ENCODE assay signal across 26 cellular contexts in the genomic region with DNA sequence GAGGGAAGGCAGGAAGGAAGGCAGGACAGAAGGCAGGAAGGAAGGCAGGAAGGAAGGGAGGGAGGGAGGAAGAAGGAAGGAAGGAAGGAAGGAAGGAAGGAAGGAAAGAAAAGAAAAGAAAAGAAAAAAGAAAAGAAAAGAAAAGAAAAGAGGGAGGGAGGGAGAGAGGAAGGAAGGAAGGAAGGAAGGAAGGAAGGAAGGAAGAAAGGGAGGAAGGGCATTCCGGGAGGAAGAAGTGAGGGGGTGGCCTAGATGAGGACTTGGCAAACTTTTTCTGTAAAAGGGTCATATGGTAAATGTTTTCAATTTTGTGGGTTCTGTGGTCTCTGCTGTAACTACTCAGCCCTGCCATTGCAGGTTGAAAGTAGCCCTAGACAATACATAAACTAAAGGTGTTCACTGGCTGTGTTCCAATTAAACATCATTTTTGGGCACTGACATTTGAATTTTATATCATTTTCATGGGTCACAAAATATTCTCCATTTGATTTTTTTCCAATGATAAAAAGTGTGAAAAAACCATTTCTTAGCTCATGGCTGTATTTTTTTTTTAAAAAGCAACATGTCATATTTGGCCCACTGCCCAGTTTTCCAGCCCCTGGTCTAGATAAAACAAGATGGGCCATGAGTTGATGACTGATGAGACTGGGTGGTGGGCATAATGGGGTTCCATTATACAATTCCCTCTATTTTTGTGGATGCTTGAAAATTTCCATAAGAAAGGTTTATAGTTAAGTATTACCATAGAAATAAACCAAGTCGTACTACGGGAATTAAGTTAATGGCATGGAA. TPM values are rescaled to one million over a fixed set of nuclear protein-coding genes. Genes with fewer than 3 reads are reported as not detected.
DNase-seq lines count a peak whose midpoint lies in the region; ATAC-seq, FAIRE-seq and TF ChIP-seq lines count a peak whose summit lies in the region.
"Had no signal": no experiment of that assay in that cellular context is flagged by ENCODE, and none has a peak within 500 bp of the region (broad histone marks: within the 10 kb centered on the region; RNA-seq: fewer than 3 reads in every experiment).

No MANE protein-coding gene starts in this region.

- H3K4me3 ChIP-seq in BE2C (ENCODE audit: low read depth, low read length), result no peak overlapping the region
- no peak overlapping the region for H3K4me3 ChIP-seq in HEK293 (ENCODE audit: low read depth, low read length)
- H3K4me3 ChIP-seq in K562, result no peak overlapping the region
- no peak overlapping the region for H3K4me3 ChIP-seq in colonic mucosa
- H3K4me3 ChIP-seq: GM23248, PC-9, SJSA1 had no signal

- TF ChIP-seq POLR2A in K562 (conservative IDR thresholded peaks at IDR 0.05), result no peak

- WGBS in K562 (ENCODE audit: insufficient coverage, low coverage, missing lambda C conversion rate), result 28% methylated on average over 2 of the region's 3 CpGs

- H3K9ac ChIP-seq in K562 (ENCODE audit: insufficient read depth in 1 of 2, low read depth in 2 of 2, low read length in 2 of 2) (no peak overlapping the region), colonic mucosa (ENCODE audit: low read depth in 2 of 2, low read length in 2 of 2) (no peak overlapping the region)
- H3K9ac ChIP-seq: GM23248 had no signal

- intact Hi-C loops in K562 (cut with micrococcal nuclease), result no loop called here
- intact Hi-C loops in colonic mucosa (cut with DNase I), result no loop called here

- no peak for TF ChIP-seq RAD21 in K562 (CRISPR knock-in tag; conservative IDR thresholded peaks at IDR 0.05 in 1 of 2, IDR thresholded peaks at IDR 0.05 in 1 of 2)

- TF ChIP-seq CTCF in BE2C (IDR thresholded peaks at IDR 0.05; ENCODE audit: low read depth, low read length) (no peak), HEK293 (tag by site-specific recombination; IDR thresholded peaks at IDR 0.05) (no peak), K562 (IDR thresholded peaks at IDR 0.05 in 2 of 3, conservative IDR thresholded peaks at IDR 0.05 in 1 of 3; ENCODE audit: insufficient read depth in 2 of 3, low read depth in 1 of 3, low read length in 3 of 3) (no peak), colonic mucosa (IDR thresholded peaks at IDR 0.05) (no peak)

- no peak for TF ChIP-seq EP300 in K562 (IDR thresholded peaks at IDR 0.05; ENCODE audit: low read length)

- H3K9me3 ChIP-seq in BE2C (no peaks in the 10 kb centered on the region), HEK293 (ENCODE audit: control insufficient read depth, insufficient read depth, low read depth, low read length) (no peaks in the 10 kb centered on the region), K562 (replicated peaks; ENCODE audit: control insufficient read depth, insufficient read depth, low read depth, low read length) (no peaks in the 10 kb centered on the region), colonic mucosa (no peaks in the 10 kb centered on the region)
- H3K9me3 ChIP-seq: SJSA1 had no signal

- H3K27ac ChIP-seq in HEK293 (ENCODE audit: extremely low read depth, low read depth, low read length), result no peak overlapping the region
- H3K27ac ChIP-seq in K562 (ENCODE audit: extremely low read depth, low read depth, low read length), result no peak overlapping the region
- H3K27ac ChIP-seq in colonic mucosa, result no peak overlapping the region
- H3K27ac ChIP-seq: GM23248, PC-9, SJSA1 had no signal

- H3K4me1 ChIP-seq in BE2C, result no peaks in the 10 kb centered on the region
- H3K4me1 ChIP-seq in HEK293 (ENCODE audit: control insufficient read depth, insufficient read depth, low read length), result no peaks in the 10 kb centered on the region
- peaks cover 0 to 7% of the 10 kb centered on the region in 2 experiments; a peak in 2 of 5 replicates for H3K4me1 ChIP-seq in K562 (replicated peaks in 1 of 2; ENCODE audit: control insufficient read depth in 2 of 2, insufficient read depth in 2 of 2, low read length in 2 of 2)
- no peaks in the 10 kb centered on the region for H3K4me1 ChIP-seq in colonic mucosa
- H3K4me1 ChIP-seq: SJSA1 had no signal

- H3K9me1 ChIP-seq in K562 (ENCODE audit: control insufficient read depth, insufficient read depth, low read length), result no peaks in the 10 kb centered on the region

- in situ Hi-C loops in K562 (cut with MboI), result no loop called here

- H3K36me3 ChIP-seq in BE2C, result no peaks in the 10 kb centered on the region
- peaks cover 0 to 3% of the 10 kb centered on the region in 2 experiments; a peak in 1 of 3 replicates for H3K36me3 ChIP-seq in HEK293 (ENCODE audit: control insufficient read depth in 2 of 2, insufficient read depth in 1 of 2, low read length in 2 of 2)
- no peaks in the 10 kb centered on the region for H3K36me3 ChIP-seq in K562 (ENCODE audit: control insufficient read depth, insufficient read depth, low read length)
- no peaks in the 10 kb centered on the region for H3K36me3 ChIP-seq in colonic mucosa
- H3K36me3 ChIP-seq: SJSA1 had no signal

- CTCF ChIA-PET in HEK293 (lab: Yijun Ruan, JAX), result no interaction called here
- CTCF ChIA-PET in K562 (lab: Yijun Ruan, JAX; ENCODE audit: low intra/inter-chr PET ratio), result no interaction called here

- H3K4me2 ChIP-seq in K562 (ENCODE audit: insufficient read depth, low read length), result no peak overlapping the region
- H3K4me2 ChIP-seq: PC-9 had no signal

- no peaks in the 10 kb centered on the region for H3K79me2 ChIP-seq in K562 (ENCODE audit: control insufficient read depth, insufficient read depth, low read length)

- peak; percentile 18 for DNase-seq in NCI-H2171 (lab: John Stamatoyannopoulos, UW)
- DNase-seq in NCI-H2171 treated with DMSO at 0.1 percent for 48 hours (lab: John Stamatoyannopoulos, UW), result no peak
- DNase-seq in BE2C, result peak; percentile 10
- DNase-seq in K562 (ENCODE audit: extremely low read depth in 1 of 4, low spot score in 3 of 4), result peak in 1 of 4 experiments; percentile 10
- no peak for DNase-seq in colonic mucosa
- DNase-seq: AML-193; C1 segment of cervical spinal cord; CD4-positive, alpha-beta memory T cell; COR-L47; DND-41; GM23248; H9; HFFc6; KG1; MM.1S; NCI-H2029; NCI-H524; NCI-H748 treated with DMSO at 0.1 percent for 48 hours; NK-92 treated with Interleukin-12 subunit alpha and Interleukin-12 subunit beta, amount 100 ng/mL, for 24 hours; PC-9; Right ventricle myocardium superior had no signal

- H4K20me1 ChIP-seq in K562 (replicated peaks; ENCODE audit: control insufficient read depth, insufficient read depth, low read length), result no peaks in the 10 kb centered on the region

- no peak overlapping the region for H2AFZ ChIP-seq in K562 (ENCODE audit: low read depth, low read length)
- H2AFZ ChIP-seq: GM23248, PC-9 had no signal

- POLR2A ChIA-PET in HEK293 (lab: Yijun Ruan, JAX), result no interaction called here
- POLR2A ChIA-PET in K562 (lab: Yijun Ruan, JAX), result no interaction called here

- BruUV-seq in K562 (replicated peaks; lab: Mats Ljungman, UMichigan), result no TSS peak

- ATAC-seq in K562, result no peak
- no peak for ATAC-seq in GM18861 (IDR thresholded peaks at IDR 0.05; ENCODE audit: unreplicated experiment)
- ATAC-seq in GM19397 (IDR thresholded peaks at IDR 0.05; ENCODE audit: unreplicated experiment), result no peak

- H3K27me3 ChIP-seq in BE2C (no peaks in the 10 kb centered on the region), K562 (ENCODE audit: control insufficient read depth in 2 of 2, insufficient read depth in 2 of 2, low read length in 2 of 2) (no peaks in the 10 kb centered on the region), colonic mucosa (no peaks in the 10 kb centered on the region)
- H3K27me3 ChIP-seq: SJSA1 had no signal

- FAIRE-seq in K562 (lab: Jason Lieb, UNC), result no peak
- FAIRE-seq: A204.1 had no signal

TF ChIP-seq in HEK293, 187 proteins besides CTCF, POLR2A, EP300 and RAD21 (continues in another document):
- TF ChIP-seq ZNF366 (tag by site-specific recombination; conservative IDR thresholded peaks at IDR 0.05) (peak; percentile 70), ZNF596 (tag by site-specific recombination; IDR thresholded peaks at IDR 0.05) (no peak), SETDB1 (IDR thresholded peaks at IDR 0.05; ENCODE audit: insufficient read length, low read length) (no peak)

TF ChIP-seq in K562, 482 proteins besides CTCF, POLR2A, EP300 and RAD21 (continues in another document):
- TF ChIP-seq MEIS2 (IDR thresholded peaks at IDR 0.05; ENCODE audit: partially characterized antibody) (peak; percentile 31), CBX2 (IDR thresholded peaks at IDR 0.05; ENCODE audit: insufficient read depth, low read length, poor library complexity, severe bottlenecking) (no peak), ZNF384 (IDR thresholded peaks at IDR 0.05; ENCODE audit: low read depth, low read length) (peak; percentile 54)
- TF ChIP-seq, protein P1, sequence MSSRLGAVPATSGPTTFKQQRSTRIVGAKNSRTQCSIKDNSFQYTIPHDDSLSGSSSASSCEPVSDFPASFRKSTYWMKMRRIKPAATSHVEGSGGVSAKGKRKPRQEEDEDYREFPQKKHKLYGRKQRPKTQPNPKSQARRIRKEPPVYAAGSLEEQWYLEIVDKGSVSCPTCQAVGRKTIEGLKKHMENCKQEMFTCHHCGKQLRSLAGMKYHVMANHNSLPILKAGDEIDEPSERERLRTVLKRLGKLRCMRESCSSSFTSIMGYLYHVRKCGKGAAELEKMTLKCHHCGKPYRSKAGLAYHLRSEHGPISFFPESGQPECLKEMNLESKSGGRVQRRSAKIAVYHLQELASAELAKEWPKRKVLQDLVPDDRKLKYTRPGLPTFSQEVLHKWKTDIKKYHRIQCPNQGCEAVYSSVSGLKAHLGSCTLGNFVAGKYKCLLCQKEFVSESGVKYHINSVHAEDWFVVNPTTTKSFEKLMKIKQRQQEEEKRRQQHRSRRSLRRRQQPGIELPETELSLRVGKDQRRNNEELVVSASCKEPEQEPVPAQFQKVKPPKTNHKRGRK (tag; IDR thresholded peaks at IDR 0.05), result peak; percentile 83

RNA-seq across cellular contexts. Expression of a gene that starts 3.1 kb away (rescaled TPM):
- polyA plus RNA-seq in BE2C (2012; ENCODE audit: insufficient read depth, insufficient read length, low read depth), result 2.1 TPM
- total RNA-seq in K562 (2011; cell fraction: chromatin; rRNA removed; ENCODE audit: low replicate concordance), result 0.25 and 1.2 TPM in 2 replicates
- 0.39 TPM in 1 of 2 replicates, not detected in the other for total RNA-seq in K562 (2011; cell fraction: nucleolus; rRNA removed)
- 0.22 TPM in 1 of 2 replicates, not detected in the other for total RNA-seq in K562 (2011; cell fraction: nucleoplasm; rRNA removed)
- 0.14 and 0.20 TPM in 2 replicates for total RNA-seq in K562 (2014; rRNA removed)
- total RNA-seq in K562 (2014; rRNA removed; fragmentation: Illumina TruSeq; extraction: Trizol), result 0.41 and 0.55 TPM in 2 replicates
- 0.45 and 1.1 TPM in 2 replicates for total RNA-seq in K562 (2015; rRNA removed; fragmentation: Illumina TruSeq; extraction: Trizol)
- 0.27 and 0.29 TPM in 2 replicates for total RNA-seq in K562 (2021)
- polyA plus RNA-seq in K562 (2011; rRNA removed), result 0.06 and 0.60 TPM in 2 replicates
- 0.04 and 0.25 TPM in 2 replicates for polyA plus RNA-seq in K562 (2011; cell fraction: cytosol; rRNA removed)
- polyA plus RNA-seq in K562 (2011; cell fraction: nucleus; rRNA removed), result 0.09 and 0.76 TPM in 2 replicates
- 0.42 and 1.1 TPM in 2 replicates for polyA plus RNA-seq in K562 (2012)
- polyA plus RNA-seq in K562 (2014; fragmentation: Illumina TruSeq; extraction: Trizol), result 0.35 and 0.67 TPM in 2 replicates
- polyA plus RNA-seq in K562 (2014; fragmentation: Nextera tagmentation; extraction: Ambion mirVana), result under 1 TPM; 0.17 to 0.34 TPM
- polyA plus RNA-seq in K562 (2014; rRNA removed), result 0.18 and 0.37 TPM in 2 replicates
- polyA minus RNA-seq in K562 (2011; rRNA and poly(A)+ RNA removed), result 0.33 TPM in 1 of 2 replicates, not detected in the other
- polyA minus RNA-seq in K562 (2011; cell fraction: cytosol; rRNA and poly(A)+ RNA removed), result not detected in 2 replicates
- 0.13 and 0.33 TPM in 2 replicates for polyA minus RNA-seq in K562 (2011; cell fraction: nucleus; rRNA and poly(A)+ RNA removed)
- 1 to 10 TPM; 2.6 to 2.8 TPM for total RNA-seq in colonic mucosa

Comparison
In these comparisons a context has a peak if more than half of its experiments do, and no peak if none do; other contexts are left out.
1. DNase-seq: peak in NCI-H2171 (single experiment) and BE2C (single experiment); none in NCI-H2171 treated with DMSO at 0.1 percent for 48 hours (single experiment) and colonic mucosa (single experiment).